34 cellular contexts compared by ENCODE assay signal in genomic region chr13:62564770-62565169, GRCh38.
"Had no signal": no experiment of that assay in that cellular context is flagged by ENCODE, and none has a peak within 500 bp of the region (broad histone marks: within the 10 kb centered on the region; RNA-seq: fewer than 3 reads in every experiment).

No MANE protein-coding gene starts in this region.

- H3K36me3 ChIP-seq: adrenal gland, brain microvascular endothelial cell, breast epithelium had no signal

- H3K27me3 ChIP-seq: adrenal gland, body of pancreas, brain microvascular endothelial cell, breast epithelium had no signal

- DNase-seq: activated B cell treated with CpG ODN at 0.5 μM for 24 hours; activated CD4-positive, alpha-beta memory T cell treated with anti-CD3 and anti-CD28 coated beads for 36 hours; activated CD4-positive, alpha-beta T cell treated with anti-CD3 and anti-CD28 coated beads for 4 hours; activated CD4-positive, alpha-beta T cell treated with anti-CD3 and anti-CD28 coated beads, Interleukin-2, amount 10 ng/mL, durations not matched to agents 24 days and 14 days; activated CD4-positive, alpha-beta T cell treated with anti-CD3 and anti-CD28 coated beads, Interleukin-2, amount 50 U/mL, for 1 hour; activated CD4-positive, alpha-beta T cell treated with anti-CD3 and anti-CD28 coated beads, Interleukin-2, amount 50 U/mL, for 4 hours; activated CD4-positive, CD25-positive, alpha-beta regulatory T cell treated with anti-CD3 and anti-CD28 coated beads, Interleukin-2, amount 50 U/mL, for 72 hours; activated CD8-positive, alpha-beta memory T cell treated with anti-CD3 and anti-CD28 coated beads, Interleukin-2, amount 50 U/mL, for 4 hours; activated CD8-positive, alpha-beta T cell treated with anti-CD3 and anti-CD28 coated beads for 36 hours; activated effector memory CD4-positive, alpha-beta T cell treated with anti-CD3 and anti-CD28 coated beads, Interleukin-2, amount 50 U/mL, for 16 hours; activated gamma-delta T cell treated with Interleukin-2 at 50 U/mL for 16 hours; activated naive CD4-positive, alpha-beta T cell; activated naive CD4-positive, alpha-beta T cell treated with anti-CD3 and anti-CD28 coated beads for 36 hours; activated naive CD4-positive, alpha-beta T cell treated with anti-CD3 and anti-CD28 coated beads, Interleukin-2, amount 50 U/mL, for 16 hours; activated naive CD8-positive, alpha-beta T cell treated with anti-CD3 and anti-CD28 coated beads for 36 hours; activated T-cell treated with anti-CD3 and anti-CD28 coated beads for 4 hours; activated T-cell treated with anti-CD3 and anti-CD28 coated beads, Interleukin-2, amount 50 U/mL, for 1 hour; activated T-cell treated with anti-CD3 and anti-CD28 coated beads, Interleukin-2, amount 50 U/mL, for 4 hours; activated T-cell treated with anti-CD3 and anti-CD28 coated beads, Interleukin-2, amount 50 U/mL, for 72 hours; adrenal gland; amniotic stem cell; aorta; body of pancreas; brain microvascular endothelial cell; central memory CD4-positive, alpha-beta T cell; T-helper 2 cell; T-helper 9 cell had no signal

- H3K4me3 ChIP-seq: adrenal gland, body of pancreas, breast epithelium had no signal

- ATAC-seq: activated CD8-positive, alpha-beta T cell treated with anti-CD3 and anti-CD28 coated beads for 36 hours; activated naive CD4-positive, alpha-beta T cell treated with anti-CD3 and anti-CD28 coated beads, Interleukin-2, amount 50 U/mL, for 72 hours; activated T-cell treated with anti-CD3 and anti-CD28 coated beads, Interleukin-2, amount 50 U/mL, for 4 hours; activated T-cell treated with anti-CD3 and anti-CD28 coated beads, Interleukin-2, amount 50 U/mL, for 72 hours; activated T-helper 17 cell treated with anti-CD3 and anti-CD28 coated beads, Interleukin-2, amount 50 U/mL, for 72 hours; body of pancreas had no signal

- H3K27ac ChIP-seq: adrenal gland, body of pancreas, brain microvascular endothelial cell, breast epithelium, VCaP had no signal

- H3K4me1 ChIP-seq: adrenal gland, body of pancreas, breast epithelium had no signal

- FAIRE-seq: astrocyte, colon, TTC549 had no signal

- H3K9me3 ChIP-seq: adrenal gland, body of pancreas, breast epithelium had no signal
